In genomic region chr2:54920660-54921059, GRCh38 we compare ENCODE assay signal across 1 cellular context.
TF ChIP-seq lines count a peak whose summit lies in the region.

No MANE protein-coding gene starts in this region.

TF ChIP-seq in A549, 52 proteins besides CTCF, POLR2A, EP300 and RAD21 (continued from another document):
- TF ChIP-seq HOXB5 (CRISPR knock-in tag; IDR thresholded peaks at IDR 0.05), result no peak
